In genomic region chr2:99066075-99066557, GRCh38 we compare ENCODE assay signal across 8 cellular contexts.
DNase-seq lines count a peak whose midpoint lies in the region; ATAC-seq and TF ChIP-seq lines count a peak whose summit lies in the region.

No MANE protein-coding gene starts in this region.

- no TSS peak for BruUV-seq in A673 (replicated peaks; lab: Mats Ljungman, UMichigan)

- peaks cover 3% of the 10 kb centered on the region for H3K27me3 Mint-ChIP-seq in nephron progenitor cell (ENCODE audit: low read depth, poor library complexity)

- H3K9ac ChIP-seq in MM.1S (ENCODE audit: low read length): peak overlapping the region; percentile 38; the same call in 1 of the 2 replicates

- DNase-seq in A673 (ENCODE audit: low spot score): peak; percentile 51
- peak; percentile 49 for DNase-seq in GM12864 (ENCODE audit: low read depth)
- peak; percentile 81 for DNase-seq in MM.1S
- peak; percentile 64 for DNase-seq in SHP77 treated with DMSO at 0.1 percent for 48 hours (lab: John Stamatoyannopoulos, UW)
- DNase-seq in erythroblast (lab: John Stamatoyannopoulos, UW): peak; percentile 64 to 71
- DNase-seq in nephron progenitor cell: no peak
- no peak for DNase-seq in stimulated activated CD8-positive, alpha-beta memory T cell treated with anti-CD3 and anti-CD28 coated beads, Interleukin-4, amount 100 ng/mL, for 48 hours

- no peak for TF ChIP-seq POLR2A in erythroblast (IDR thresholded peaks at IDR 0.05; ENCODE audit: low read length)

- H3K4me2 ChIP-seq in MM.1S (ENCODE audit: low read depth, low read length): peak overlapping the region; percentile 78

- H4K20me1 ChIP-seq in MM.1S (ENCODE audit: insufficient read depth, low read length): no peaks in the 10 kb centered on the region

- peaks cover 4% of the 10 kb centered on the region for H3K4me1 Mint-ChIP-seq in nephron progenitor cell

- no peaks in the 10 kb centered on the region for H3K79me2 ChIP-seq in MM.1S (ENCODE audit: low read length)

- intact Hi-C loops in A673 (cut with micrococcal nuclease; ENCODE audit: unreplicated experiment): loop anchor here (5.0 to 10.0 kb wide), 3 partner anchors 229 to 429 kb away; partner anchors contain the start of gene REV1

- no peak overlapping the region for H3K4me3 Mint-ChIP-seq in nephron progenitor cell

- H3K36me3 ChIP-seq in A673 (ENCODE audit: insufficient read depth, low read length, poor library complexity, severe bottlenecking) (no peaks in the 10 kb centered on the region), MM.1S (replicated peaks; ENCODE audit: insufficient read depth, low read length) (no peaks in the 10 kb centered on the region)

- POLR2A ChIA-PET in A673 (lab: Charles Lee; ENCODE audit: low non-redundant PET): no interaction called here

- H3K27ac ChIP-seq in A673 (ENCODE audit: low read depth, low read length, poor library complexity, severe bottlenecking) (no peak overlapping the region), MM.1S (ENCODE audit: low read length) (peak overlapping the region; percentile 78)

- peak overlapping the region; percentile 67 for H2AFZ ChIP-seq in MM.1S (ENCODE audit: low read length)

- no peaks in the 10 kb centered on the region for H3K9me3 Mint-ChIP-seq in nephron progenitor cell

- CTCF ChIA-PET in A673 (lab: Charles Lee): interaction anchor here (0.6 to 1.9 kb wide), 3 partner anchors 75 to 417 kb away, joined by 3 to 20 read pairs (median 5); no protein-coding TSS in a partner anchor

- peaks cover 5% of the 10 kb centered on the region; the same call in 1 of the 2 replicates for H3F3A ChIP-seq in MM.1S (ENCODE audit: insufficient read depth, low read length)

- H3K27me3 ChIP-seq in A673 (replicated peaks; ENCODE audit: insufficient read depth, low read depth, low read length, poor library complexity) (peaks cover 7% of the 10 kb centered on the region), MM.1S (replicated peaks; ENCODE audit: insufficient read depth, low read length) (no peaks in the 10 kb centered on the region)

- TF ChIP-seq CTCF in A673 (conservative IDR thresholded peaks at IDR 0.05; ENCODE audit: low read depth, low read length): peak; percentile 60
- TF ChIP-seq CTCF in GM12864 (IDR thresholded peaks at IDR 0.05; ENCODE audit: low read depth, low read length, missing control alignments): peak; percentile 49
- peak; percentile 68 for TF ChIP-seq CTCF in MM.1S (IDR thresholded peaks at IDR 0.05; ENCODE audit: low read length)
- peak; percentile 51 for TF ChIP-seq CTCF in nephron progenitor cell (IDR thresholded peaks at IDR 0.05)

- no peak overlapping the region for H3K27ac Mint-ChIP-seq in nephron progenitor cell

- H3K4me3 ChIP-seq in A673 (ENCODE audit: low read depth, low read length, poor library complexity, severe bottlenecking): no peak overlapping the region
- peak overlapping the region; percentile 7; the same call in 1 of the 2 replicates for H3K4me3 ChIP-seq in GM12864 (ENCODE audit: low read depth, low read length)
- peak overlapping the region; percentile 47 for H3K4me3 ChIP-seq in MM.1S (ENCODE audit: low read length)

- ATAC-seq in HG02571 (IDR thresholded peaks at IDR 0.05; ENCODE audit: unreplicated experiment): peak; percentile 34

- no peaks in the 10 kb centered on the region for H3K9me2 ChIP-seq in MM.1S (replicated peaks; ENCODE audit: insufficient read depth, low read length)

- H3K4me1 ChIP-seq in A673 (ENCODE audit: insufficient read depth, low read length, poor library complexity, severe bottlenecking): peaks cover 3% of the 10 kb centered on the region
- peaks cover 18% of the 10 kb centered on the region for H3K4me1 ChIP-seq in MM.1S (ENCODE audit: low read length)

- H3K9me3 ChIP-seq in A673 (ENCODE audit: low read depth, low read length, poor library complexity, severe bottlenecking) (no peaks in the 10 kb centered on the region), MM.1S (replicated peaks; ENCODE audit: insufficient read depth, low read length) (no peaks in the 10 kb centered on the region)

- H3K36me3 Mint-ChIP-seq in nephron progenitor cell (ENCODE audit: low read depth): no peaks in the 10 kb centered on the region

Comparison
In these comparisons a context has a peak if more than half of its experiments do, and no peak if none do; other contexts are left out.
1. DNase-seq: peak in A673 (single experiment), GM12864 (single experiment), MM.1S (single experiment), SHP77 treated with DMSO at 0.1 percent for 48 hours (single experiment) and erythroblast (2 of 2); none in nephron progenitor cell (single experiment) and stimulated activated CD8-positive, alpha-beta memory T cell treated with anti-CD3 and anti-CD28 coated beads, Interleukin-4, amount 100 ng/mL, for 48 hours (single experiment).
2. Peak in every context shown above with its lines, with median percentiles within 50 percentile points of each other: CTCF ChIP-seq.